In genomic region chr2:84904717-84905174, GRCh38 we compare ENCODE assay signal across 1 cellular context.
TF ChIP-seq lines count a peak whose summit lies in the region.

No MANE protein-coding gene starts in this region.

TF ChIP-seq in HEK293, 187 proteins besides CTCF, POLR2A, EP300 and RAD21 (continued from another document):
- TF ChIP-seq PBX3 (CRISPR knock-in tag; IDR thresholded peaks at IDR 0.05) = no peak
- TF ChIP-seq ZSCAN18 (tag by site-specific recombination; IDR thresholded peaks at IDR 0.05) = no peak
- peak; percentile 55 for TF ChIP-seq SP2 (tag by site-specific recombination; IDR thresholded peaks at IDR 0.05)
- TF ChIP-seq ZNF18 (tag by site-specific recombination; IDR thresholded peaks at IDR 0.05) = peak; percentile 95
- no peak for TF ChIP-seq ZNF248 (tag by site-specific recombination; IDR thresholded peaks at IDR 0.05)
- no peak for TF ChIP-seq ZNF610 (tag by site-specific recombination; IDR thresholded peaks at IDR 0.05; ENCODE audit: borderline replicate concordance)
- no peak for TF ChIP-seq KLF17 (tag by site-specific recombination; IDR thresholded peaks at IDR 0.05)
- TF ChIP-seq HOXC10 (CRISPR knock-in tag; IDR thresholded peaks at IDR 0.05) = no peak
- no peak for TF ChIP-seq ZNF175 (tag by site-specific recombination; IDR thresholded peaks at IDR 0.05)
- no peak for TF ChIP-seq ZNF585B (tag by site-specific recombination; IDR thresholded peaks at IDR 0.05)
- TF ChIP-seq ZNF140 (tag by site-specific recombination; IDR thresholded peaks at IDR 0.05) = no peak
